In genomic region chr3:129461461-129462146, GRCh38 we compare ENCODE assay signal across 12 cellular contexts. TPM values are rescaled to one million over a fixed set of nuclear protein-coding genes. Genes with fewer than 3 reads are reported as not detected.
DNase-seq lines count a peak whose midpoint lies in the region; ATAC-seq and TF ChIP-seq lines count a peak whose summit lies in the region.
"Had no signal": no experiment of that assay in that cellular context is flagged by ENCODE, and none has a peak within 500 bp of the region (broad histone marks: within the 10 kb centered on the region; RNA-seq: fewer than 3 reads in every experiment).

No MANE protein-coding gene starts in this region.

- ATAC-seq in HG03097 (IDR thresholded peaks at IDR 0.05; ENCODE audit: low FRiP score, unreplicated experiment): peak; percentile 79
- ATAC-seq in Right ventricle myocardium superior (ENCODE audit: poor library complexity): peak; percentile 88
- ATAC-seq: stimulated activated memory B cell treated with anti-CD40 and anti-IgM and Interleukin-4, amounts not matched to agents 10 μg/mL and 1 μg/mL and 100 μg/mL, for 72 hours had no signal

- peaks cover 10% of the 10 kb centered on the region for H3K36me3 Mint-ChIP-seq in activated T-helper 2 cell treated with anti-CD3 and anti-CD28 coated beads, Interferon-gamma antibody, Interleukin-2, Interleukin-4, amounts not matched to agents 10 μg/mL and 5 μg/mL and 100 μg/mL, durations not matched to agents 14 hours and 24 hours and 36 hours (ENCODE audit: low read depth)
- peaks cover 38% of the 10 kb centered on the region for H3K36me3 Mint-ChIP-seq in nephron progenitor cell (ENCODE audit: low read depth)

- H3K4me1 Mint-ChIP-seq in activated T-helper 2 cell treated with anti-CD3 and anti-CD28 coated beads, Interferon-gamma antibody, Interleukin-2, Interleukin-4, amounts not matched to agents 10 μg/mL and 5 μg/mL and 100 μg/mL, durations not matched to agents 14 hours and 24 hours and 36 hours (ENCODE audit: low read depth): peaks cover 19% of the 10 kb centered on the region
- H3K4me1 Mint-ChIP-seq in nephron progenitor cell: no peaks in the 10 kb centered on the region

- H3K27ac Mint-ChIP-seq in activated T-helper 2 cell treated with anti-CD3 and anti-CD28 coated beads, Interferon-gamma antibody, Interleukin-2, Interleukin-4, amounts not matched to agents 10 μg/mL and 5 μg/mL and 100 μg/mL, durations not matched to agents 14 hours and 24 hours and 36 hours: peak overlapping the region; percentile 74
- H3K27ac Mint-ChIP-seq in nephron progenitor cell: no peak overlapping the region
- H3K27ac Mint-ChIP-seq: neural progenitor cell; stimulated activated memory B cell treated with anti-CD40 and anti-IgM and Interleukin-4, amounts not matched to agents 10 μg/mL and 1 μg/mL and 100 μg/mL, for 72 hours had no signal

- TF ChIP-seq CTCF in nephron progenitor cell (IDR thresholded peaks at IDR 0.05): no peak

- intact Hi-C loops in activated T-helper 2 cell treated with anti-CD3 and anti-CD28 coated beads, Interferon-gamma antibody, Interleukin-2, Interleukin-4, amounts not matched to agents 10 μg/mL and 5 μg/mL and 100 μg/mL, durations not matched to agents 14 hours and 24 hours and 36 hours (cut with micrococcal nuclease): loop anchor here (2.0 kb wide), 1 partner anchor 21 kb away; the partner anchor contains the start of gene IFT122
- intact Hi-C loops in Right ventricle myocardium superior (cut with DNase I): no loop called here

- no peak overlapping the region for H3K4me3 Mint-ChIP-seq in activated T-helper 2 cell treated with anti-CD3 and anti-CD28 coated beads, Interferon-gamma antibody, Interleukin-2, Interleukin-4, amounts not matched to agents 10 μg/mL and 5 μg/mL and 100 μg/mL, durations not matched to agents 14 hours and 24 hours and 36 hours (ENCODE audit: low read depth)
- no peak overlapping the region for H3K4me3 Mint-ChIP-seq in nephron progenitor cell
- H3K4me3 Mint-ChIP-seq: neural progenitor cell; stimulated activated memory B cell treated with anti-CD40 and anti-IgM and Interleukin-4, amounts not matched to agents 10 μg/mL and 1 μg/mL and 100 μg/mL, for 72 hours had no signal

- peak overlapping the region; percentile 88 for H3K27ac ChIP-seq in temporal lobe (ENCODE audit: low read depth, low read length)
- H3K27ac ChIP-seq: ascending aorta, neural progenitor cell, Peyer's patch had no signal

- no peaks in the 10 kb centered on the region for H3K27me3 Mint-ChIP-seq in activated T-helper 2 cell treated with anti-CD3 and anti-CD28 coated beads, Interferon-gamma antibody, Interleukin-2, Interleukin-4, amounts not matched to agents 10 μg/mL and 5 μg/mL and 100 μg/mL, durations not matched to agents 14 hours and 24 hours and 36 hours (ENCODE audit: low read depth)
- H3K27me3 Mint-ChIP-seq in nephron progenitor cell (ENCODE audit: low read depth, poor library complexity): peaks cover under 1% of the 10 kb centered on the region
- H3K27me3 Mint-ChIP-seq: stimulated activated memory B cell treated with anti-CD40 and anti-IgM and Interleukin-4, amounts not matched to agents 10 μg/mL and 1 μg/mL and 100 μg/mL, for 72 hours had no signal

- no peaks in the 10 kb centered on the region for H3K9me3 Mint-ChIP-seq in activated T-helper 2 cell treated with anti-CD3 and anti-CD28 coated beads, Interferon-gamma antibody, Interleukin-2, Interleukin-4, amounts not matched to agents 10 μg/mL and 5 μg/mL and 100 μg/mL, durations not matched to agents 14 hours and 24 hours and 36 hours
- no peaks in the 10 kb centered on the region for H3K9me3 Mint-ChIP-seq in nephron progenitor cell
- H3K9me3 Mint-ChIP-seq: neural progenitor cell had no signal

- DNase-seq in activated T-helper 2 cell treated with anti-CD3 and anti-CD28 coated beads, Interferon-gamma antibody, Interleukin-2, Interleukin-4, amounts not matched to agents 10 μg/mL and 5 μg/mL and 100 μg/mL, durations not matched to agents 14 hours and 24 hours and 36 hours (ENCODE audit: low spot score): no peak
- DNase-seq in Right ventricle myocardium superior (peak; percentile 67), dermis blood vessel endothelial cell (no peak), pons (ENCODE audit: low spot score) (no peak), nephron progenitor cell (no peak)
- DNase-seq: NCI-H187 treated with DMSO at 0.1 percent for 48 hours, Peyer's patch had no signal

RNA-seq across cellular contexts. Expression of gene IFT122, which starts 21.6 kb away (rescaled TPM):
- total RNA-seq in activated T-helper 2 cell treated with anti-CD3 and anti-CD28 coated beads, Interferon-gamma antibody, Interleukin-2, Interleukin-4, amounts not matched to agents 10 μg/mL and 5 μg/mL and 100 μg/mL, durations not matched to agents 14 hours and 24 hours and 36 hours: 15.7 and 17.6 TPM in 2 replicates
- total RNA-seq in Right ventricle myocardium superior (19.3 TPM), temporal lobe (21.4 TPM), dermis blood vessel endothelial cell (28.4 and 43.5 TPM in 2 replicates)

RNA-seq across cellular contexts. Expression of gene MBD4, which starts 21.9 kb away (rescaled TPM):
- total RNA-seq in activated T-helper 2 cell treated with anti-CD3 and anti-CD28 coated beads, Interferon-gamma antibody, Interleukin-2, Interleukin-4, amounts not matched to agents 10 μg/mL and 5 μg/mL and 100 μg/mL, durations not matched to agents 14 hours and 24 hours and 36 hours: 41.9 and 45.9 TPM in 2 replicates
- total RNA-seq in Right ventricle myocardium superior (18.7 TPM), temporal lobe (12.8 TPM), dermis blood vessel endothelial cell (26.4 and 30.4 TPM in 2 replicates)

RNA-seq across cellular contexts. Expression of gene EFCAB12, which starts 33.2 kb away (rescaled TPM):
- total RNA-seq in activated T-helper 2 cell treated with anti-CD3 and anti-CD28 coated beads, Interferon-gamma antibody, Interleukin-2, Interleukin-4, amounts not matched to agents 10 μg/mL and 5 μg/mL and 100 μg/mL, durations not matched to agents 14 hours and 24 hours and 36 hours: 0.25 and 0.48 TPM in 2 replicates
- total RNA-seq in Right ventricle myocardium superior (not detected), temporal lobe (under 0.01 TPM), dermis blood vessel endothelial cell (not detected in 2 replicates)
- total RNA-seq: ascending aorta had no signal
